In genomic region chr2:77520981-77521380, GRCh38 we compare ENCODE assay signal across 19 cellular contexts. TPM values are rescaled to one million over a fixed set of nuclear protein-coding genes. Genes with fewer than 3 reads are reported as not detected.
A peak's percentile ranks its signal among the peaks of the same experiment; 100 is the strongest.
DNase-seq lines count a peak whose midpoint lies in the region; ATAC-seq and TF ChIP-seq lines count a peak whose summit lies in the region.
"Had no signal": no experiment of that assay in that cellular context is flagged by ENCODE, and none has a peak within 500 bp of the region (broad histone marks: within the 10 kb centered on the region; RNA-seq: fewer than 3 reads in every experiment).

No MANE protein-coding gene starts in this region.

- no peak overlapping the region for H2AK5ac ChIP-seq in mesendoderm (ENCODE audit: low read length)

- H3K4me1 ChIP-seq in gastroesophageal sphincter, result no peaks in the 10 kb centered on the region
- H3K4me1 ChIP-seq in mesendoderm (ENCODE audit: control insufficient read depth, low read depth, low read length), result peaks cover 7% of the 10 kb centered on the region
- H3K4me1 ChIP-seq in urinary bladder (ENCODE audit: insufficient read depth), result no peaks in the 10 kb centered on the region
- H3K4me1 ChIP-seq in tibial artery, result no peaks in the 10 kb centered on the region
- H3K4me1 ChIP-seq: A549, spleen had no signal

- H4K8ac ChIP-seq in mesendoderm (ENCODE audit: low read depth, low read length), result no peak overlapping the region

- DNase-seq in Right ventricle myocardium superior (no peak), cardiac septum (ENCODE audit: low spot score) (no peak), mesendoderm (peak; percentile 15), HEK293T (ENCODE audit: extremely low spot score) (no peak), tibial artery (no peak)
- DNase-seq: activated CD8-positive, alpha-beta memory T cell treated with anti-CD3 and anti-CD28 coated beads, Interleukin-2, amount 10 ng/mL, durations not matched to agents 7 days and 5 days; activated gamma-delta T cell; aorta; CD4-positive, CD25-positive, alpha-beta regulatory T cell; DND-41; GM23248; NCI-H2081 treated with DMSO at 0.1 percent for 48 hours; occipital lobe; spleen had no signal

- H3K4me3 ChIP-seq in gastroesophageal sphincter, result peak overlapping the region; percentile 2 to 22
- H3K4me3 ChIP-seq in mesendoderm (ENCODE audit: low read length), result no peak overlapping the region
- peak overlapping the region; percentile 33 for H3K4me3 ChIP-seq in urinary bladder (ENCODE audit: low read depth, low read length)
- H3K4me3 ChIP-seq in tibial artery, result no peak overlapping the region
- H3K4me3 ChIP-seq: A549, GM23248, spleen had no signal

- TF ChIP-seq CTCF in gastroesophageal sphincter (IDR thresholded peaks at IDR 0.05) (no peak), tibial artery (IDR thresholded peaks at IDR 0.05) (no peak)

- H3K27me3 ChIP-seq in gastroesophageal sphincter, result peaks cover 22% of the 10 kb centered on the region
- no peaks in the 10 kb centered on the region for H3K27me3 ChIP-seq in mesendoderm (ENCODE audit: insufficient read depth, low read length, poor library complexity)
- H3K27me3 ChIP-seq in tibial artery, result no peaks in the 10 kb centered on the region
- H3K27me3 ChIP-seq: spleen had no signal

- WGBS in gastroesophageal sphincter (ENCODE audit: low coverage in 1 of 2), 2 donors, result 0% methylated on average over 4 to 5 of the region's 5 CpGs
- 100% methylated on average over 1 of the region's 5 CpGs for WGBS in mesendoderm (ENCODE audit: extremely low coverage, insufficient coverage, low lambda C conversion rate)
- 5% methylated on average over 5 of the region's 5 CpGs for WGBS in urinary bladder

- H3K4me2 ChIP-seq in mesendoderm (ENCODE audit: low read length), result no peak overlapping the region
- H3K4me2 ChIP-seq: A549 had no signal

- no peak overlapping the region for H3K4ac ChIP-seq in mesendoderm (ENCODE audit: low read depth, low read length)

- TF ChIP-seq EP300 in gastroesophageal sphincter (IDR thresholded peaks at IDR 0.05), result no peak

- POLR2A ChIA-PET in HEK293T (lab: Yijun Ruan, JAX), result no interaction called here

- peak overlapping the region; percentile 62 for H3K56ac ChIP-seq in mesendoderm (ENCODE audit: low read length)

- no peak overlapping the region for H2BK15ac ChIP-seq in mesendoderm (replicated peaks; ENCODE audit: low read depth)

- H3K36me3 ChIP-seq in gastroesophageal sphincter, result no peaks in the 10 kb centered on the region
- no peaks in the 10 kb centered on the region for H3K36me3 ChIP-seq in mesendoderm (ENCODE audit: control insufficient read depth, insufficient read depth, low read length)
- H3K36me3 ChIP-seq in urinary bladder (ENCODE audit: insufficient read depth), result no peaks in the 10 kb centered on the region
- no peaks in the 10 kb centered on the region for H3K36me3 ChIP-seq in tibial artery
- H3K36me3 ChIP-seq: spleen had no signal

- H2BK120ac ChIP-seq in mesendoderm (ENCODE audit: low read depth, low read length), result no peak overlapping the region

- H3K9ac ChIP-seq in mesendoderm (ENCODE audit: low read length), result peak overlapping the region; percentile 24
- H3K9ac ChIP-seq: GM23248 had no signal

- H3K79me1 ChIP-seq in mesendoderm (ENCODE audit: low read length), result no peaks in the 10 kb centered on the region

- H3K9me3 ChIP-seq in gastroesophageal sphincter (no peaks in the 10 kb centered on the region), tibial artery (no peaks in the 10 kb centered on the region)

- TF ChIP-seq POLR2A in gastroesophageal sphincter (IDR thresholded peaks at IDR 0.05), result no peak

- ATAC-seq in Right ventricle myocardium superior (ENCODE audit: poor library complexity) (peak; percentile 44), gastroesophageal sphincter (no peak), HG03378 (IDR thresholded peaks at IDR 0.05; ENCODE audit: unreplicated experiment) (no peak)
- ATAC-seq: A549; activated CD8-positive, alpha-beta memory T cell treated with anti-CD3 and anti-CD28 coated beads, Interleukin-2, amount 10 ng/mL, durations not matched to agents 7 days and 5 days; stimulated activated memory B cell treated with anti-CD40 and anti-IgM and Interleukin-4, amounts not matched to agents 10 μg/mL and 1 μg/mL and 100 μg/mL, for 72 hours had no signal

- H3K27ac ChIP-seq in gastroesophageal sphincter, result peak overlapping the region in 2 of 4 donors; percentile 18 to 19
- no peak overlapping the region for H3K27ac ChIP-seq in mesendoderm (ENCODE audit: low read depth, low read length)
- H3K27ac ChIP-seq in urinary bladder (ENCODE audit: low read depth), result peak overlapping the region; percentile 50
- H3K27ac ChIP-seq in tibial artery, result no peak overlapping the region
- H3K27ac ChIP-seq: A549, GM23248, spleen had no signal

- peak overlapping the region; percentile 84 for H3K18ac ChIP-seq in mesendoderm (ENCODE audit: low read length)

- H3K23ac ChIP-seq in mesendoderm (ENCODE audit: low read length), result no peak overlapping the region

- H4K5ac ChIP-seq in mesendoderm (ENCODE audit: low read length), result no peak overlapping the region

- no peaks in the 10 kb centered on the region for H3K79me2 ChIP-seq in mesendoderm (ENCODE audit: control insufficient read depth, insufficient read depth, low read length)

- CTCF ChIA-PET in HEK293T (lab: Yijun Ruan, JAX), result interaction anchor here (1.0 kb wide), 1 partner anchor 10 kb away, joined by 4 read pairs; no protein-coding TSS in a partner anchor

- no peak overlapping the region for H2BK5ac ChIP-seq in mesendoderm (ENCODE audit: low read length)

- intact Hi-C loops in Right ventricle myocardium superior (cut with DNase I) (no loop called here), cardiac septum (cut with DNase I) (loop anchor here (5.0 kb wide), 1 partner anchor 569 kb away; no protein-coding TSS in a partner anchor), tibial artery (cut with DNase I; ENCODE audit: low total_unique reads) (no loop called here)

TF ChIP-seq in HEK293T, 16 proteins besides CTCF, POLR2A, EP300 and RAD21:
- TF ChIP-seq CTBP1 (IDR thresholded peaks at IDR 0.05; ENCODE audit: borderline replicate concordance) (no peak), FOXA1 (IDR thresholded peaks at IDR 0.05) (no peak), SUZ12 (IDR thresholded peaks at IDR 0.05) (no peak), LEF1 (IDR thresholded peaks at IDR 0.05; ENCODE audit: borderline replicate concordance) (no peak), FOXM1 (IDR thresholded peaks at IDR 0.05; ENCODE audit: borderline replicate concordance) (no peak), BHLHE40 (IDR thresholded peaks at IDR 0.05; ENCODE audit: borderline replicate concordance) (no peak), PKNOX1 (IDR thresholded peaks at IDR 0.05) (no peak), SP1 (IDR thresholded peaks at IDR 0.05) (no peak), NFRKB (IDR thresholded peaks at IDR 0.05) (no peak), L3MBTL2 (conservative IDR thresholded peaks at IDR 0.05) (no peak), FOXK2 (IDR thresholded peaks at IDR 0.05) (no peak), TARDBP (IDR thresholded peaks at IDR 0.05) (no peak), ARNT (IDR thresholded peaks at IDR 0.05) (no peak), ELF4 (IDR thresholded peaks at IDR 0.05) (no peak), HDGF (IDR thresholded peaks at IDR 0.05; ENCODE audit: borderline replicate concordance) (no peak)

RNA-seq across cellular contexts. Expression of gene LRRTM4, which starts 1.2 kb away (rescaled TPM):
- total RNA-seq in Right ventricle myocardium superior (0.70 TPM), cardiac septum (1.3 TPM), gastroesophageal sphincter (under 1 TPM in 3 of 4 donors, not detected in 1; 0.12 to 0.30 (median 0.27) TPM), urinary bladder (13.9 TPM)
- polyA plus RNA-seq in mesendoderm (2013, experiment 1 of 2), result 1.8 TPM
- 1.9 TPM for polyA plus RNA-seq in mesendoderm (2013, experiment 2 of 2)
- 0.34 TPM for polyA plus RNA-seq in urinary bladder
- total RNA-seq: activated CD8-positive, alpha-beta memory T cell treated with anti-CD3 and anti-CD28 coated beads, Interleukin-2, amount 10 ng/mL, durations not matched to agents 7 days and 5 days; CD4-positive, CD25-positive, alpha-beta regulatory T cell; GM23248 had no signal
- polyA plus RNA-seq: aorta; CD4-positive, CD25-positive, alpha-beta regulatory T cell; GM23248 had no signal

Comparison
In these comparisons a context has a peak if more than half of its experiments do, and no peak if none do; other contexts are left out.
1. H3K4me3 ChIP-seq: peak in gastroesophageal sphincter (2 of 2) and urinary bladder (single experiment); none in mesendoderm (single experiment) and tibial artery (0 of 2).